10 cellular contexts compared by ENCODE assay signal in the genomic region with DNA sequence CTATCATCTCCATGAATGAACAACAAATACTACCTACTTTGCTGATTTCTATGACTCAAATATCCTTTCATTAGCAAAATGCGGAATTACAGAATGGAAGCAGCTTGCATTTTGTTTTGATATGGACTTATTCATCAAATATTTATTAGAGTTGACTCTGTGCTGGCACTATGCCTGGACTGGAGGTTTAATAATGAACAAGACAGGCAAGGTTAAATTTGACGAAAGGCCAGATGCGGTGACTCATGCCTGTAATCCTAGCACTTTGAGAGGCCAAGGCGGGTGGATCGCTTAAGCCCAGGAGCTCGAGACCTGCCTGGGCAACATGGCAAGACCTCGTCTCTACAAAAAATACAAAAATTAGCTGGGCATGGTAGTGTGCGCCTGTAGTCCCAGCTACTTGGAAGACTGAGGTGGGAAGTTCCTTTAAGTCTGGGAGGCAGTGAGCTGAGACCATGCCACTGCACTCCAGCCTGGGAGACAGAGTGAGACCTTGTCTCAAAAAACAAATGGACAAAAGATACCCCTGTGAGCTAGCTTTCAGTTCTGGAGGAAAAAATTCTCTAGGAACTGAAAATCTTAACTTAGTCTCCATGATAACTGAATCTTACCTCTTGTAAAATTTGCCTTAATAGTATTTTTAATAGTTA. TPM values are rescaled to one million over a fixed set of nuclear protein-coding genes. Genes with fewer than 3 reads are reported as not detected.
DNase-seq lines count a peak whose midpoint lies in the region; TF ChIP-seq lines count a peak whose summit lies in the region.
"Had no signal": no experiment of that assay in that cellular context is flagged by ENCODE, and none has a peak within 500 bp of the region (broad histone marks: within the 10 kb centered on the region; RNA-seq: fewer than 3 reads in every experiment).

No MANE protein-coding gene starts in this region.

- CTCF ChIA-PET in CD8-positive, alpha-beta memory T cell (lab: Charles Lee): no interaction called here

- H3K27me3 Mint-ChIP-seq in endothelial cell (ENCODE audit: unreplicated experiment): no peaks in the 10 kb centered on the region
- H3K27me3 Mint-ChIP-seq in CD8-positive, alpha-beta memory T cell: no peaks in the 10 kb centered on the region

- no peak overlapping the region for H3K4me3 Mint-ChIP-seq in endothelial cell (ENCODE audit: unreplicated experiment)
- no peak overlapping the region for H3K4me3 Mint-ChIP-seq in CD8-positive, alpha-beta memory T cell

- DNase-seq in DMS79 treated with DMSO at 0.1 percent for 48 hours (lab: John Stamatoyannopoulos, UW) (peak; percentile 68), NCI-H446 (lab: John Stamatoyannopoulos, UW) (peak; percentile 96), epithelial cell of proximal tubule (ENCODE audit: low read depth) (peak; percentile 83), pons (ENCODE audit: low spot score) (peak; percentile 24), endothelial cell (ENCODE audit: low spot score) (no peak), NCI-H345 (lab: John Stamatoyannopoulos, UW) (no peak)
- DNase-seq in CD8-positive, alpha-beta memory T cell: no peak
- no peak for DNase-seq in NK-92 treated with Interleukin-12 subunit alpha and Interleukin-12 subunit beta, amount 100 ng/mL, for 24 hours (lab: John Stamatoyannopoulos, UW)
- DNase-seq: right cardiac atrium had no signal

- H3K27ac ChIP-seq in CD8-positive, alpha-beta memory T cell (ENCODE audit: low read depth, low read length): no peak overlapping the region
- H3K27ac ChIP-seq: tibial nerve had no signal

- no peaks in the 10 kb centered on the region for H3K4me1 ChIP-seq in CD8-positive, alpha-beta memory T cell (ENCODE audit: insufficient read depth, low read length)
- H3K4me1 ChIP-seq: tibial nerve had no signal

- H3K4me3 ChIP-seq in epithelial cell of proximal tubule (ENCODE audit: low read depth, low read length): no peak overlapping the region
- H3K4me3 ChIP-seq in CD8-positive, alpha-beta memory T cell (ENCODE audit: low read length): no peak overlapping the region
- H3K4me3 ChIP-seq: tibial nerve had no signal

- H3K36me3 ChIP-seq in CD8-positive, alpha-beta memory T cell (ENCODE audit: insufficient read depth, low read length): no peaks in the 10 kb centered on the region
- H3K36me3 ChIP-seq: tibial nerve had no signal

- POLR2A ChIA-PET in CD8-positive, alpha-beta memory T cell (lab: Charles Lee): no interaction called here

- no peaks in the 10 kb centered on the region for H3K27me3 ChIP-seq in CD8-positive, alpha-beta memory T cell (ENCODE audit: insufficient read depth, low read length, poor library complexity, severe bottlenecking)
- H3K27me3 ChIP-seq: tibial nerve had no signal

- no peak for TF ChIP-seq CTCF in epithelial cell of proximal tubule (conservative IDR thresholded peaks at IDR 0.05; ENCODE audit: low read depth, low read length)
- no peak for TF ChIP-seq CTCF in endothelial cell (IDR thresholded peaks at IDR 0.05; ENCODE audit: unreplicated experiment)

- H3K27ac Mint-ChIP-seq in endothelial cell (ENCODE audit: unreplicated experiment): no peak overlapping the region
- no peak overlapping the region for H3K27ac Mint-ChIP-seq in CD8-positive, alpha-beta memory T cell

- H3K9me3 ChIP-seq in CD8-positive, alpha-beta memory T cell (ENCODE audit: low read length): no peaks in the 10 kb centered on the region

- no peaks in the 10 kb centered on the region for H3K9me3 Mint-ChIP-seq in endothelial cell (ENCODE audit: unreplicated experiment)
- H3K9me3 Mint-ChIP-seq in CD8-positive, alpha-beta memory T cell: peaks cover 0 to 3% (median 2%) of the 10 kb centered on the region in 5 donors

- H3K4me1 Mint-ChIP-seq in endothelial cell (ENCODE audit: unreplicated experiment): no peaks in the 10 kb centered on the region
- no peaks in the 10 kb centered on the region for H3K4me1 Mint-ChIP-seq in CD8-positive, alpha-beta memory T cell

- no peaks in the 10 kb centered on the region for H3K36me3 Mint-ChIP-seq in endothelial cell (ENCODE audit: low read depth, unreplicated experiment)
- no peaks in the 10 kb centered on the region for H3K36me3 Mint-ChIP-seq in CD8-positive, alpha-beta memory T cell

RNA-seq across cellular contexts. Expression of a gene that starts 29.3 kb away (rescaled TPM):
- 302 and 314 TPM in 2 replicates for total RNA-seq in epithelial cell of proximal tubule
- total RNA-seq in endothelial cell (ENCODE audit: unreplicated experiment): 145 TPM
- total RNA-seq in CD8-positive, alpha-beta memory T cell: 100 to 1,000 TPM; 309 to 311 TPM
- polyA plus RNA-seq in CD8-positive, alpha-beta memory T cell: 542 TPM

Comparison
In these comparisons a context has a peak if more than half of its experiments do, and no peak if none do; other contexts are left out.
1. DNase-seq: peak in DMS79 treated with DMSO at 0.1 percent for 48 hours (single experiment), NCI-H446 (2 of 2), epithelial cell of proximal tubule (single experiment) and pons (single experiment); none in endothelial cell (single experiment), NCI-H345 (single experiment), CD8-positive, alpha-beta memory T cell (0 of 5) and NK-92 treated with Interleukin-12 subunit alpha and Interleukin-12 subunit beta, amount 100 ng/mL, for 24 hours (single experiment).